In the genomic region with DNA sequence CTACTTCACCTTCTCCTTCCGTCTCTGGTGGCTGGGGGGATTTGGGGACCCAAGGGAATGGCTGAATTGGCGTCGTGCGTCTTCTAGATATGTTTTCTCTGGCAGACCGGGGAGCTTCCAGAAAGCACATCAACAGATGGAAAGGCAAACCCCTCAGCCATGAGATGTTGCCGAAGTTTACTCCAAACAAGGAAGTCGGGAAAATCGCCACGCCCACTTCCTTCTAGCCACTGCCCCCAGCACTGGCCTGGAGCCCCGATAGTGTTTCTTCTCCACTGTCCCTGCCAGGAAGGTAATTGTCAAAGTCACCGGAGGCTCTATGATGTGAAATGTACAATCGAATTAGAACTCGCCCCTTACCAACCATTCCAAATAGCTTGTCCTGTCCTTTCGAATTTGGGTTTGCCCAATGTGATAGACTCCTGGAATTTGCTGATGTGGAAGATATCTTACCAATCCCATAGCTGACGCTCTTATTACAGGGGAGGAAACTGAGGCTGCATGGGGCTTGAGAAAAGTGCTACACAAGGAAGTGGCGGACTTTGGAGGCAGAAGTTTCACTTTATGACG, we compare ENCODE assay signal across 10 cellular contexts.
DNase-seq lines count a peak whose midpoint lies in the region; ATAC-seq and TF ChIP-seq lines count a peak whose summit lies in the region.
"Had no signal": no experiment of that assay in that cellular context is flagged by ENCODE, and none has a peak within 500 bp of the region (broad histone marks: within the 10 kb centered on the region; RNA-seq: fewer than 3 reads in every experiment).

No MANE protein-coding gene starts in this region.

- no peak for TF ChIP-seq CTCF in AG04449 (IDR thresholded peaks at IDR 0.05; ENCODE audit: insufficient read depth, low read length, missing control alignments)
- no peak for TF ChIP-seq CTCF in esophagus muscularis mucosa (IDR thresholded peaks at IDR 0.05)

- no peaks in the 10 kb centered on the region for H3K9me3 ChIP-seq in esophagus muscularis mucosa

- intact Hi-C loops in esophagus muscularis mucosa (cut with DNase I) = no loop called here

- peaks cover 0 to 16% (median 13%) of the 10 kb centered on the region in 4 donors for H3K4me1 ChIP-seq in esophagus muscularis mucosa

- H3K4me3 Mint-ChIP-seq in natural killer cell treated with Interleukin-12 subunit alpha and Interleukin-12 subunit beta and Interleukin-15 and Interleukin-18, amount 100 ng/mL, for 72 hours = peak overlapping the region; percentile 56
- H3K4me3 Mint-ChIP-seq in activated T-cell treated with anti-CD3 and anti-CD28 coated beads, Interleukin-2, amount 50 U/mL, for 4 hours = no peak overlapping the region
- H3K4me3 Mint-ChIP-seq: T-helper 1 cell treated with Interleukin-12 subunit alpha and Interleukin-12 subunit beta and Interleukin-4 antibody, amounts not matched to agents 30 μg/mL and 1 μg/mL, for 36 hours had no signal

- TF ChIP-seq POLR2A in esophagus muscularis mucosa (IDR thresholded peaks at IDR 0.05; ENCODE audit: low read depth) = no peak

- peaks cover 8 to 10% of the 10 kb centered on the region in 2 donors for H3K4me1 Mint-ChIP-seq in natural killer cell treated with Interleukin-12 subunit alpha and Interleukin-12 subunit beta and Interleukin-15 and Interleukin-18, amount 100 ng/mL, for 72 hours (ENCODE audit: low read depth in 2 of 2)
- peaks cover 7% of the 10 kb centered on the region for H3K4me1 Mint-ChIP-seq in activated T-cell treated with anti-CD3 and anti-CD28 coated beads, Interleukin-2, amount 50 U/mL, for 4 hours (ENCODE audit: low read depth)

- peaks cover 33 to 46% of the 10 kb centered on the region in 2 donors for H3K27me3 Mint-ChIP-seq in natural killer cell treated with Interleukin-12 subunit alpha and Interleukin-12 subunit beta and Interleukin-15 and Interleukin-18, amount 100 ng/mL, for 72 hours
- peaks cover 36% of the 10 kb centered on the region for H3K27me3 Mint-ChIP-seq in activated T-cell treated with anti-CD3 and anti-CD28 coated beads, Interleukin-2, amount 50 U/mL, for 4 hours (ENCODE audit: low read depth)

- H3K36me3 ChIP-seq in esophagus muscularis mucosa = no peaks in the 10 kb centered on the region

- POLR2A ChIA-PET in AG04449 (lab: Yijun Ruan, JAX) = no interaction called here

- TF ChIP-seq EP300 in esophagus muscularis mucosa (IDR thresholded peaks at IDR 0.05) = no peak

- ATAC-seq in natural killer cell treated with Interleukin-12 subunit alpha and Interleukin-12 subunit beta and Interleukin-15 and Interleukin-18, amount 100 ng/mL, for 72 hours = no peak
- ATAC-seq in activated T-cell treated with anti-CD3 and anti-CD28 coated beads, Interleukin-2, amount 50 U/mL, for 4 hours = no peak

- peaks cover 4% of the 10 kb centered on the region for H3K9me3 Mint-ChIP-seq in natural killer cell treated with Interleukin-12 subunit alpha and Interleukin-12 subunit beta and Interleukin-15 and Interleukin-18, amount 100 ng/mL, for 72 hours
- H3K9me3 Mint-ChIP-seq in activated T-cell treated with anti-CD3 and anti-CD28 coated beads, Interleukin-2, amount 50 U/mL, for 4 hours = no peaks in the 10 kb centered on the region
- H3K9me3 Mint-ChIP-seq: T-helper 1 cell treated with Interleukin-12 subunit alpha and Interleukin-12 subunit beta and Interleukin-4 antibody, amounts not matched to agents 30 μg/mL and 1 μg/mL, for 36 hours had no signal

- H3K36me3 Mint-ChIP-seq in natural killer cell treated with Interleukin-12 subunit alpha and Interleukin-12 subunit beta and Interleukin-15 and Interleukin-18, amount 100 ng/mL, for 72 hours = peaks cover 4% of the 10 kb centered on the region
- H3K36me3 Mint-ChIP-seq in activated T-cell treated with anti-CD3 and anti-CD28 coated beads, Interleukin-2, amount 50 U/mL, for 4 hours (ENCODE audit: insufficient read depth) = no peaks in the 10 kb centered on the region

- 37% methylated on average over 12 of the region's 17 CpGs for WGBS in esophagus muscularis mucosa

- no peak overlapping the region for H3K27ac Mint-ChIP-seq in natural killer cell treated with Interleukin-12 subunit alpha and Interleukin-12 subunit beta and Interleukin-15 and Interleukin-18, amount 100 ng/mL, for 72 hours
- H3K27ac Mint-ChIP-seq: T-helper 1 cell treated with Interleukin-12 subunit alpha and Interleukin-12 subunit beta and Interleukin-4 antibody, amounts not matched to agents 30 μg/mL and 1 μg/mL, for 36 hours had no signal

- peak overlapping the region; percentile 32 for H3K4me3 ChIP-seq in AG04449 (ENCODE audit: low read depth, low read length)
- peak overlapping the region; percentile 48 to 58 (median 50) for H3K4me3 ChIP-seq in esophagus muscularis mucosa

- H3K27ac ChIP-seq in esophagus muscularis mucosa (replicated peaks in 1 of 4) = peak overlapping the region in 1 of 4 donors; percentile 62
- H3K27ac ChIP-seq: epithelial cell of prostate had no signal

- CTCF ChIA-PET in AG04449 (lab: Yijun Ruan, JAX) = no interaction called here

- DNase-seq in AG04449 (ENCODE audit: low read depth, low spot score) (no peak), NCI-H82 (lab: John Stamatoyannopoulos, UW) (peak; percentile 85), esophagus muscularis mucosa (ENCODE audit: extremely low spot score) (no peak), LoVo (ENCODE audit: low spot score) (no peak)
- no peak for DNase-seq in natural killer cell treated with Interleukin-12 subunit alpha and Interleukin-12 subunit beta and Interleukin-15 and Interleukin-18, amount 100 ng/mL, for 72 hours (ENCODE audit: low spot score)
- DNase-seq in activated CD4-positive, CD25-positive, alpha-beta regulatory T cell treated with anti-CD3 and anti-CD28 coated beads, Interleukin-2, amount 50 U/mL, for 72 hours = no peak
- DNase-seq in activated T-cell treated with anti-CD3 and anti-CD28 coated beads, Interleukin-2, amount 50 U/mL, for 4 hours = no peak
- no peak for DNase-seq in stimulated activated CD4-positive, alpha-beta T cell treated with anti-CD3 and anti-CD28 coated beads, Interleukin-2, amount 100 ng/mL, for 48 hours

- peaks cover 0 to 48% (median 11%) of the 10 kb centered on the region in 4 donors for H3K27me3 ChIP-seq in esophagus muscularis mucosa
